Comparison of ENCODE assay signal across 8 cellular contexts in the genomic region with DNA sequence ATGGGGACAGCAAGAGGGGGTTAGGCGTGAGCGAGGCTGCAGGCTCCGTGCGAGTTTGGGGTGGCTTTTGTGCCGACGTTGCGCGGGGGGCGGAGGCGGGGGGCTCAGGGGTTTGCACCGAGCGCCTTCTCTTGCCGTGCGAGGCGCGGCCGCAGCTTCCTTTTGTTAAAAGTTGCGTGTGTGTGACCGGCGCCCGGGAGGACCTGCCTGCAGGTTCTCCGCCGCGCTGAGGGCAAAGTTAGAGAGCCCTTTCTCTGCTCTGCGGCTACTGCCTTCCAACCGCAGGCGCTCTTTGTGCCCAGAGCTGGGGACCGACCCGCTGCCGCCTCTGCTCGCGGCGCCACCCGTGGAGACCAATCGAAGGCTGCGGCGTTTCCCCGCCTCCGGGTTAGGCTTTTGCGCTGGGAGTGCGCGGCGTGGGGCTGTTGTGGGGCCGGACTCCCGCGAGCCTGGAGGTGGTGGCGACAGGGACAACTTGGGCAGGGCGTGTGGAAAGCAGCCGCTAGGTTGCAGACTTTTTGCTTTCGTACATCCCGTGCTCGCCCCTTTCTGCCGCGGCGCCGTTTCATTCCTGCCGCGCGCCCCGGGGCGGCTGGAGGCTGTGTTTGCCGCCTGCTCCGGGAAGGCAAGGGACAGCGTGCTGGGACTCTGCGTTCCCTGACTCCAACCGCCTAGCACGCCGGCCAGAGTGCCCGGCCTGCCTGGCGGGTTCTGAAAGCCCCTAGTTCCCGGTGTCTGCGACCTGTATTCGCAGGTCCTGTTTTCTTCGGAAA. TPM values are rescaled to one million over a fixed set of nuclear protein-coding genes. Genes with fewer than 3 reads are reported as not detected.
A peak's percentile ranks its signal among the peaks of the same experiment; 100 is the strongest.
DNase-seq lines count a peak whose midpoint lies in the region; ATAC-seq and TF ChIP-seq lines count a peak whose summit lies in the region.

No MANE protein-coding gene starts in this region.

- H3K9ac ChIP-seq in BLaER1 treated with 17β-estradiol and CSF1 and Interleukin-3, amounts not matched to agents 10 nM and 100 nM = peak overlapping the region; percentile 16 to 73 (median 60); a peak in 20 of 22 replicates
- H3K9ac ChIP-seq in MM.1S (ENCODE audit: low read length) = peak overlapping the region; percentile 21; the same call in 1 of the 2 replicates

- peaks cover 50 to 78% (median 71%) of the 10 kb centered on the region in 11 experiments for H3K27me3 ChIP-seq in BLaER1 treated with 17β-estradiol and CSF1 and Interleukin-3, amounts not matched to agents 10 nM and 100 nM
- H3K27me3 ChIP-seq in MM.1S (replicated peaks; ENCODE audit: insufficient read depth, low read length) = peaks cover 23% of the 10 kb centered on the region

- DNase-seq in MM.1S = peak; percentile 65
- peak; percentile 60 for DNase-seq in WTC11 (ENCODE audit: low spot score)
- peak in 2 of 3 experiments; percentile 4 to 18 for DNase-seq in effector memory CD8-positive, alpha-beta T cell
- DNase-seq in medulla oblongata (ENCODE audit: extremely low spot score) = peak; percentile 44
- DNase-seq in NAMALWA (ENCODE audit: low spot score) = no peak

- H3K36me3 Mint-ChIP-seq in WTC11 = no peaks in the 10 kb centered on the region
- peaks cover 8% of the 10 kb centered on the region for H3K36me3 Mint-ChIP-seq in effector memory CD8-positive, alpha-beta T cell (ENCODE audit: insufficient read depth)
- H3K36me3 Mint-ChIP-seq in stimulated activated memory B cell treated with anti-CD40 and anti-IgM and Interleukin-4, amounts not matched to agents 10 μg/mL and 1 μg/mL and 100 μg/mL, for 72 hours = no peaks in the 10 kb centered on the region

- no peaks in the 10 kb centered on the region for H3K9me3 Mint-ChIP-seq in WTC11
- no peaks in the 10 kb centered on the region for H3K9me3 Mint-ChIP-seq in effector memory CD8-positive, alpha-beta T cell
- no peaks in the 10 kb centered on the region for H3K9me3 Mint-ChIP-seq in stimulated activated memory B cell treated with anti-CD40 and anti-IgM and Interleukin-4, amounts not matched to agents 10 μg/mL and 1 μg/mL and 100 μg/mL, for 72 hours

- no peak overlapping the region for H3K27ac Mint-ChIP-seq in WTC11
- peak overlapping the region in 1 of 2 donors; percentile 74 for H3K27ac Mint-ChIP-seq in effector memory CD8-positive, alpha-beta T cell
- H3K27ac Mint-ChIP-seq in stimulated activated memory B cell treated with anti-CD40 and anti-IgM and Interleukin-4, amounts not matched to agents 10 μg/mL and 1 μg/mL and 100 μg/mL, for 72 hours = peak overlapping the region; percentile 74

- no peaks in the 10 kb centered on the region for H3F3A ChIP-seq in MM.1S (ENCODE audit: insufficient read depth, low read length)

- POLR2A ChIA-PET in WTC11 (lab: Charles Lee) = interaction anchor here (0.5 to 1.5 kb wide), 4 partner anchors 16 to 380 kb away, joined by 4 to 5 read pairs (median 4); no protein-coding TSS in a partner anchor

- peak overlapping the region; percentile 85 for H3K4me3 Mint-ChIP-seq in WTC11
- peak overlapping the region; percentile 43 to 84 for H3K4me3 Mint-ChIP-seq in effector memory CD8-positive, alpha-beta T cell
- peak overlapping the region; percentile 84 for H3K4me3 Mint-ChIP-seq in stimulated activated memory B cell treated with anti-CD40 and anti-IgM and Interleukin-4, amounts not matched to agents 10 μg/mL and 1 μg/mL and 100 μg/mL, for 72 hours

- peaks cover 15 to 33% (median 26%) of the 10 kb centered on the region in 10 experiments; a peak in 19 of 20 replicates for H3K4me1 ChIP-seq in BLaER1 treated with 17β-estradiol and CSF1 and Interleukin-3, amounts not matched to agents 10 nM and 100 nM
- H3K4me1 ChIP-seq in MM.1S (ENCODE audit: low read length) = no peaks in the 10 kb centered on the region

- peaks cover 0 to 33% (median 6%) of the 10 kb centered on the region in 11 experiments; a peak in 8 of 22 replicates for H4K20me1 ChIP-seq in BLaER1 treated with 17β-estradiol and CSF1 and Interleukin-3, amounts not matched to agents 10 nM and 100 nM
- H4K20me1 ChIP-seq in MM.1S (ENCODE audit: insufficient read depth, low read length) = no peaks in the 10 kb centered on the region

- peak; percentile 30 for TF ChIP-seq CTCF in MM.1S (IDR thresholded peaks at IDR 0.05; ENCODE audit: low read length)
- TF ChIP-seq CTCF in WTC11 (IDR thresholded peaks at IDR 0.05) = no peak

- no peaks in the 10 kb centered on the region for H3K9me3 ChIP-seq in BLaER1 treated with 17β-estradiol and CSF1 and Interleukin-3, amounts not matched to agents 10 nM and 100 nM (replicated peaks in 1 of 11)
- no peaks in the 10 kb centered on the region for H3K9me3 ChIP-seq in MM.1S (replicated peaks; ENCODE audit: insufficient read depth, low read length)

- H3K36me3 ChIP-seq in BLaER1 treated with 17β-estradiol and CSF1 and Interleukin-3, amounts not matched to agents 10 nM and 100 nM = no peaks in the 10 kb centered on the region
- no peaks in the 10 kb centered on the region for H3K36me3 ChIP-seq in MM.1S (replicated peaks; ENCODE audit: insufficient read depth, low read length)

- H3K79me2 ChIP-seq in MM.1S (ENCODE audit: low read length) = no peaks in the 10 kb centered on the region

- H3K4me2 ChIP-seq in BLaER1 treated with 17β-estradiol and CSF1 and Interleukin-3, amounts not matched to agents 10 nM and 100 nM = peak overlapping the region; percentile 94 to 100 (median 100)
- H3K4me2 ChIP-seq in MM.1S (ENCODE audit: low read depth, low read length) = peak overlapping the region; percentile 98

- peak overlapping the region; percentile 56 to 75 (median 64) for H3K4me3 ChIP-seq in BLaER1 treated with 17β-estradiol and CSF1 and Interleukin-3, amounts not matched to agents 10 nM and 100 nM
- H3K4me3 ChIP-seq in MM.1S (ENCODE audit: low read length) = peak overlapping the region; percentile 67

- H2AFZ ChIP-seq in MM.1S (ENCODE audit: low read length) = peak overlapping the region; percentile 90

- H3K4me1 Mint-ChIP-seq in WTC11 = peaks cover 42% of the 10 kb centered on the region
- peaks cover 3 to 13% of the 10 kb centered on the region in 2 donors for H3K4me1 Mint-ChIP-seq in effector memory CD8-positive, alpha-beta T cell (ENCODE audit: low read depth in 2 of 2)
- peaks cover 26% of the 10 kb centered on the region for H3K4me1 Mint-ChIP-seq in stimulated activated memory B cell treated with anti-CD40 and anti-IgM and Interleukin-4, amounts not matched to agents 10 μg/mL and 1 μg/mL and 100 μg/mL, for 72 hours

- H3K9me2 ChIP-seq in MM.1S (replicated peaks; ENCODE audit: insufficient read depth, low read length) = no peaks in the 10 kb centered on the region

- peaks cover 62% of the 10 kb centered on the region for H3K27me3 Mint-ChIP-seq in WTC11 (ENCODE audit: low read depth)
- peaks cover 45 to 51% of the 10 kb centered on the region in 2 donors for H3K27me3 Mint-ChIP-seq in effector memory CD8-positive, alpha-beta T cell
- peaks cover 69% of the 10 kb centered on the region for H3K27me3 Mint-ChIP-seq in stimulated activated memory B cell treated with anti-CD40 and anti-IgM and Interleukin-4, amounts not matched to agents 10 μg/mL and 1 μg/mL and 100 μg/mL, for 72 hours

- ATAC-seq in GM19372 (IDR thresholded peaks at IDR 0.05; ENCODE audit: low read depth, unreplicated experiment) (peak; percentile 57), WTC11 (peak; percentile 16)
- ATAC-seq in effector memory CD8-positive, alpha-beta T cell (replicated peaks) = peak; percentile 57
- ATAC-seq in stimulated activated memory B cell treated with anti-CD40 and anti-IgM and Interleukin-4, amounts not matched to agents 10 μg/mL and 1 μg/mL and 100 μg/mL, for 72 hours = peak; percentile 52

- CTCF ChIA-PET in WTC11 (lab: Charles Lee) = interaction anchor here (0.6 to 1.9 kb wide), 5 partner anchors 11 to 99 kb away, joined by 3 to 12 read pairs (median 5); no protein-coding TSS in a partner anchor

- H3K27ac ChIP-seq in BLaER1 treated with 17β-estradiol and CSF1 and Interleukin-3, amounts not matched to agents 10 nM and 100 nM = no peak overlapping the region
- H3K27ac ChIP-seq in MM.1S (ENCODE audit: low read length) = no peak overlapping the region

TF ChIP-seq in WTC11, 78 proteins besides CTCF, POLR2A, EP300 and RAD21 (continues in another document):
- TF ChIP-seq JAZF1 (CRISPR knock-in tag; IDR thresholded peaks at IDR 0.05) (no peak), ZBTB43 (CRISPR knock-in tag; IDR thresholded peaks at IDR 0.05) (no peak), FOXP1 (CRISPR knock-in tag; IDR thresholded peaks at IDR 0.05; ENCODE audit: borderline replicate concordance) (no peak), TEAD4 (CRISPR knock-in tag; IDR thresholded peaks at IDR 0.05) (peak; percentile 19; the same call in 1 of the 2 replicates), ZNF423 (CRISPR knock-in tag; IDR thresholded peaks at IDR 0.05) (0 out of 2 replicates have a peak, but pooled peaks have one; percentile 27)
- TF ChIP-seq, protein P1, sequence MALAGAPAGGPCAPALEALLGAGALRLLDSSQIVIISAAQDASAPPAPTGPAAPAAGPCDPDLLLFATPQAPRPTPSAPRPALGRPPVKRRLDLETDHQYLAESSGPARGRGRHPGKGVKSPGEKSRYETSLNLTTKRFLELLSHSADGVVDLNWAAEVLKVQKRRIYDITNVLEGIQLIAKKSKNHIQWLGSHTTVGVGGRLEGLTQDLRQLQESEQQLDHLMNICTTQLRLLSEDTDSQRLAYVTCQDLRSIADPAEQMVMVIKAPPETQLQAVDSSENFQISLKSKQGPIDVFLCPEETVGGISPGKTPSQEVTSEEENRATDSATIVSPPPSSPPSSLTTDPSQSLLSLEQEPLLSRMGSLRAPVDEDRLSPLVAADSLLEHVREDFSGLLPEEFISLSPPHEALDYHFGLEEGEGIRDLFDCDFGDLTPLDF (CRISPR knock-in tag; IDR thresholded peaks at IDR 0.05) = no peak

RNA-seq across cellular contexts. Expression of gene KIT, which starts 0.8 kb away (rescaled TPM):
- total RNA-seq in WTC11 (2021) = 20.3 to 23.3 TPM (median 20.3 TPM) in 3 replicates
